In genomic region chr16:69465083-69465721, GRCh38 we compare ENCODE assay signal across 9 cellular contexts. TPM values are rescaled to one million over a fixed set of nuclear protein-coding genes. Genes with fewer than 3 reads are reported as not detected.
DNase-seq lines count a peak whose midpoint lies in the region; ATAC-seq, FAIRE-seq and TF ChIP-seq lines count a peak whose summit lies in the region.
"Had no signal": no experiment of that assay in that cellular context is flagged by ENCODE, and none has a peak within 500 bp of the region (broad histone marks: within the 10 kb centered on the region; RNA-seq: fewer than 3 reads in every experiment).

No MANE protein-coding gene starts in this region.

- no peaks in the 10 kb centered on the region for H3K27me3 Mint-ChIP-seq in naive thymus-derived CD4-positive, alpha-beta T cell

- FAIRE-seq in urothelium cell line (lab: Jason Lieb, UNC), result no peak

- peaks cover 5 to 58% (median 28%) of the 10 kb centered on the region in 7 donors for H3K4me1 Mint-ChIP-seq in naive thymus-derived CD4-positive, alpha-beta T cell

- H3K4me3 ChIP-seq in naive thymus-derived CD4-positive, alpha-beta T cell (ENCODE audit: low read length), result no peak overlapping the region
- H3K4me3 ChIP-seq in gastroesophageal sphincter, result no peak overlapping the region
- H3K4me3 ChIP-seq: SK-N-MC had no signal

- H3K4me3 Mint-ChIP-seq in naive thymus-derived CD4-positive, alpha-beta T cell, result peak overlapping the region in 1 of 10 donors; percentile 77

- peaks cover 0 to 13% of the 10 kb centered on the region in 2 donors for H3K36me3 Mint-ChIP-seq in activated naive CD4-positive, alpha-beta T cell treated with anti-CD3 and anti-CD28 coated beads, Interleukin-2, amount 50 U/mL, for 72 hours
- H3K36me3 Mint-ChIP-seq in naive thymus-derived CD4-positive, alpha-beta T cell, result peaks cover 3 to 31% (median 6%) of the 10 kb centered on the region in 5 donors

- no peak for TF ChIP-seq CTCF in gastroesophageal sphincter (IDR thresholded peaks at IDR 0.05)

- intact Hi-C loops in naive thymus-derived CD4-positive, alpha-beta T cell (cut with micrococcal nuclease), result loop anchor here (1.0 to 5.0 kb wide), 4 partner anchors 21 to 100 kb away; partner anchors contain the start of gene NFAT5 (in 1 of the 2)

- WGBS in gastroesophageal sphincter (ENCODE audit: low coverage in 1 of 2), 2 donors, result 53 to 67% methylated on average over 3 to 4 of the region's 6 CpGs

- no peak for TF ChIP-seq EP300 in gastroesophageal sphincter (IDR thresholded peaks at IDR 0.05)

- peaks cover 0 to 11% (median 0%) of the 10 kb centered on the region in 3 experiments for H3K36me3 ChIP-seq in naive thymus-derived CD4-positive, alpha-beta T cell (ENCODE audit: control insufficient read depth in 2 of 3, insufficient read depth in 3 of 3, low read length in 3 of 3)
- H3K36me3 ChIP-seq in gastroesophageal sphincter, result peaks cover 0 to 28% of the 10 kb centered on the region in 2 donors

- no peak for TF ChIP-seq POLR2A in gastroesophageal sphincter (IDR thresholded peaks at IDR 0.05)

- CTCF ChIA-PET in naive thymus-derived CD4-positive, alpha-beta T cell (lab: Charles Lee), result interaction anchor here (0.5 to 1.9 kb wide), 3 partner anchors 13 to 69 kb away, joined by 3 to 5 read pairs (median 4); no protein-coding TSS in a partner anchor

- DNase-seq in HS-27A (ENCODE audit: low read depth) (peak; percentile 83), DMS153 treated with DMSO at 0.1 percent for 48 hours (lab: John Stamatoyannopoulos, UW; ENCODE audit: unreplicated experiment) (no peak), urothelium cell line (ENCODE audit: low spot score) (no peak)
- DNase-seq in activated naive CD4-positive, alpha-beta T cell treated with anti-CD3 and anti-CD28 coated beads, Interleukin-2, amount 50 U/mL, for 72 hours (ENCODE audit: low spot score in 2 of 2), result no peak
- DNase-seq in naive thymus-derived CD4-positive, alpha-beta T cell, result peak in 1 of 9 donors; percentile 8

- H3K27ac ChIP-seq in naive thymus-derived CD4-positive, alpha-beta T cell (ENCODE audit: low read depth, low read length), result no peak overlapping the region
- no peak overlapping the region for H3K27ac ChIP-seq in gastroesophageal sphincter
- H3K27ac ChIP-seq: SK-N-MC had no signal

- no peaks in the 10 kb centered on the region for H3K27me3 ChIP-seq in naive thymus-derived CD4-positive, alpha-beta T cell (ENCODE audit: control insufficient read depth in 2 of 2, insufficient read depth in 2 of 2, low read length in 2 of 2)
- no peaks in the 10 kb centered on the region for H3K27me3 ChIP-seq in gastroesophageal sphincter

- ATAC-seq in GM18861 (IDR thresholded peaks at IDR 0.05; ENCODE audit: unreplicated experiment) (peak; percentile 43), gastroesophageal sphincter (no peak), GM19395 (IDR thresholded peaks at IDR 0.05; ENCODE audit: unreplicated experiment) (no peak)
- peak; percentile 21 to 59 for ATAC-seq in activated naive CD4-positive, alpha-beta T cell treated with anti-CD3 and anti-CD28 coated beads, Interleukin-2, amount 50 U/mL, for 72 hours
- ATAC-seq in naive thymus-derived CD4-positive, alpha-beta T cell, result peak; percentile 46

- H3K27ac Mint-ChIP-seq in activated naive CD4-positive, alpha-beta T cell treated with anti-CD3 and anti-CD28 coated beads, Interleukin-2, amount 50 U/mL, for 72 hours, result peak overlapping the region; percentile 23 to 50
- H3K27ac Mint-ChIP-seq in naive thymus-derived CD4-positive, alpha-beta T cell, result peak overlapping the region; percentile 43 to 90 (median 59)

- POLR2A ChIA-PET in naive thymus-derived CD4-positive, alpha-beta T cell (lab: Charles Lee), result interaction anchor here (1.5 kb wide), 1 partner anchor 9 kb away, joined by 3 read pairs; no protein-coding TSS in a partner anchor

- H3K4me1 ChIP-seq in naive thymus-derived CD4-positive, alpha-beta T cell (ENCODE audit: control insufficient read depth in 2 of 2, insufficient read depth in 2 of 2, low read length in 2 of 2), result peaks cover 0 to 3% of the 10 kb centered on the region in 2 donors
- H3K4me1 ChIP-seq in gastroesophageal sphincter, result peaks cover 0 to 9% (median 4%) of the 10 kb centered on the region in 3 donors

- H3K9me3 Mint-ChIP-seq in activated naive CD4-positive, alpha-beta T cell treated with anti-CD3 and anti-CD28 coated beads, Interleukin-2, amount 50 U/mL, for 72 hours, result no peaks in the 10 kb centered on the region
- no peaks in the 10 kb centered on the region for H3K9me3 Mint-ChIP-seq in naive thymus-derived CD4-positive, alpha-beta T cell

- H3K9me3 ChIP-seq in naive thymus-derived CD4-positive, alpha-beta T cell (ENCODE audit: control insufficient read depth in 2 of 3, low read length in 3 of 3), result no peaks in the 10 kb centered on the region
- no peaks in the 10 kb centered on the region for H3K9me3 ChIP-seq in gastroesophageal sphincter

RNA-seq across cellular contexts. Expression of gene CYB5B, which starts 40.8 kb away (rescaled TPM):
- total RNA-seq in activated naive CD4-positive, alpha-beta T cell treated with anti-CD3 and anti-CD28 coated beads, Interleukin-2, amount 50 U/mL, for 72 hours, result 100 to 1,000 TPM; 153 to 160 TPM
- total RNA-seq in naive thymus-derived CD4-positive, alpha-beta T cell, result 100 to 1,000 TPM in 1 of 5 experiments, 10 to 100 TPM in 4; 29.6 to 148 (median 48.2) TPM
- 100 to 1,000 TPM in 1 of 2 donors, 10 to 100 TPM in 1; 95.7 to 119 TPM for polyA plus RNA-seq in naive thymus-derived CD4-positive, alpha-beta T cell
- total RNA-seq in gastroesophageal sphincter, result 10 to 100 TPM; 33.4 to 63.8 (median 37.8) TPM

Comparison
In these comparisons a context has a peak if more than half of its experiments do, and no peak if none do; other contexts are left out.
1. ATAC-seq: peak in GM18861 (single experiment), activated naive CD4-positive, alpha-beta T cell treated with anti-CD3 and anti-CD28 coated beads, Interleukin-2, amount 50 U/mL, for 72 hours (2 of 2) and naive thymus-derived CD4-positive, alpha-beta T cell (single experiment); none in gastroesophageal sphincter (single experiment) and GM19395 (single experiment).